In the genomic region with DNA sequence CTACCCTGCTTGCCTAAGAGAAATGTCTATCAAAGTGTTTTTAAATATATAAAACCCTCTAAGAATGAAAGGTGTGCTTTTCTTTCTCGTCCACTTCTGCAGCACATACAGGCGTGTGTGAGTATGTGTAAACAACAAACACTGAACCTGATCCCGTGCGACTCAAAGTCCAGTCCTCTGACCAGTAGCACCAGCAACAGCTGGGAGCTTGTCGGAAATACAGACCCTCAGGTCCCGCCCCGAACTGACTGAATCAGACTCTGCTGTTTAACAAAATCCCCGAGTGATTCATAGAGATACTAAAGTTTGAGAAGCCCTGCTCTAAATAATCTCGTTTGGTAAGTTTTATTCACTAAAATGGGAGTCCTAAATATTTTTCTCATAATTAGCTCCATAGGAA, we compare ENCODE assay signal across 28 cellular contexts.
A peak's percentile ranks its signal among the peaks of the same experiment; 100 is the strongest.
DNase-seq lines count a peak whose midpoint lies in the region; ATAC-seq and TF ChIP-seq lines count a peak whose summit lies in the region.
"Had no signal": no experiment of that assay in that cellular context is flagged by ENCODE, and none has a peak within 500 bp of the region (broad histone marks: within the 10 kb centered on the region; RNA-seq: fewer than 3 reads in every experiment).

No MANE protein-coding gene starts in this region.

- peak overlapping the region; percentile 31 for H3K4me2 ChIP-seq in osteoblast (ENCODE audit: insufficient read depth, low read length)

- H3K27me3 Mint-ChIP-seq in WTC11 (ENCODE audit: low read depth) (no peaks in the 10 kb centered on the region), T-cell (peaks cover 12 to 14% of the 10 kb centered on the region in 2 donors)
- H3K27me3 Mint-ChIP-seq: activated naive CD4-positive, alpha-beta T cell treated with anti-CD3 and anti-CD28 coated beads, Interleukin-2, amount 50 U/mL, for 24 hours had no signal

- H3K9me3 ChIP-seq in osteoblast (ENCODE audit: low read depth, low read length): no peaks in the 10 kb centered on the region
- H3K9me3 ChIP-seq: esophagus squamous epithelium, SJCRH30 had no signal

- POLR2A ChIA-PET in WTC11 (lab: Charles Lee): no interaction called here
- POLR2A ChIA-PET in T-cell (lab: Charles Lee): no interaction called here

- CTCF ChIA-PET in WTC11 (lab: Charles Lee): interaction anchor here (6.8 kb wide), 1 partner anchor 167 kb away, joined by 105 read pairs; no protein-coding TSS in a partner anchor
- CTCF ChIA-PET in T-cell (lab: Charles Lee): interaction anchor here in 1 of 2 donors (5.7 kb wide), 1 partner anchor 717 kb away, joined by 72 read pairs; no protein-coding TSS in a partner anchor

- no peaks in the 10 kb centered on the region for H3K79me2 ChIP-seq in osteoblast (ENCODE audit: insufficient read depth, low read length)

- ATAC-seq in WTC11 (no peak), T-cell (replicated peaks in 1 of 4) (no peak)
- ATAC-seq: activated CD4-positive, CD25-positive, alpha-beta regulatory T cell treated with anti-CD3 and anti-CD28 coated beads, Interleukin-2, amount 50 U/mL, for 24 hours; naive thymus-derived CD8-positive, alpha-beta T cell; stimulated activated memory B cell treated with anti-CD40 and anti-IgM and Interleukin-4, amounts not matched to agents 10 μg/mL and 1 μg/mL and 100 μg/mL, for 72 hours had no signal

- H3K36me3 ChIP-seq in osteoblast (ENCODE audit: insufficient read depth, low read length): no peaks in the 10 kb centered on the region
- H3K36me3 ChIP-seq: esophagus squamous epithelium, SJCRH30 had no signal

- H3K36me3 Mint-ChIP-seq in WTC11: no peaks in the 10 kb centered on the region
- no peaks in the 10 kb centered on the region for H3K36me3 Mint-ChIP-seq in T-cell
- H3K36me3 Mint-ChIP-seq: activated CD4-positive, alpha-beta memory T cell treated with anti-CD3 and anti-CD28 coated beads for 36 hours; activated naive CD4-positive, alpha-beta T cell treated with anti-CD3 and anti-CD28 coated beads, Interleukin-2, amount 50 U/mL, for 24 hours; naive thymus-derived CD8-positive, alpha-beta T cell; stimulated activated memory B cell treated with anti-CD40 and anti-IgM and Interleukin-4, amounts not matched to agents 10 μg/mL and 1 μg/mL and 100 μg/mL, for 72 hours had no signal

- DNase-seq in A172 (ENCODE audit: low spot score) (peak; percentile 55), HuH-7 (ENCODE audit: low spot score) (peak; percentile 20), glomerular visceral epithelial cell (ENCODE audit: extremely low spot score) (peak; percentile 5), osteoblast (ENCODE audit: insufficient read length, low spot score, missing footprints) (peak; percentile 84), WTC11 (ENCODE audit: low spot score) (no peak), activated gamma-delta T cell treated with Interleukin-2 at 50 U/mL for 16 hours (no peak), T-cell (no peak), NCI-H748 treated with DMSO at 0.1 percent for 48 hours (lab: John Stamatoyannopoulos, UW) (no peak)
- DNase-seq: activated CD4-positive, alpha-beta memory T cell treated with anti-CD3 and anti-CD28 coated beads for 36 hours; activated CD8-positive, alpha-beta memory T cell treated with anti-CD3 and anti-CD28 coated beads, Interleukin-2, amount 50 U/mL, for 48 hours; aorta; CD4-positive, alpha-beta T cell; esophagus squamous epithelium; foreskin melanocyte; GOT3; mesenchymal stem cell; naive thymus-derived CD8-positive, alpha-beta T cell; NCI-H1092; NCI-H187 treated with DMSO at 0.1 percent for 48 hours; NCI-H526; retina; stimulated activated CD4-positive, alpha-beta T cell treated with anti-CD3 and anti-CD28 coated beads, Interleukin-4, amount 100 ng/mL, for 4 hours had no signal

- no peaks in the 10 kb centered on the region for H3K27me3 ChIP-seq in osteoblast (ENCODE audit: insufficient read depth, low read length)
- H3K27me3 ChIP-seq: SJCRH30 had no signal

- H3K4me1 Mint-ChIP-seq in WTC11: peaks cover 11% of the 10 kb centered on the region
- no peaks in the 10 kb centered on the region for H3K4me1 Mint-ChIP-seq in T-cell
- H3K4me1 Mint-ChIP-seq: activated naive CD4-positive, alpha-beta T cell treated with anti-CD3 and anti-CD28 coated beads, Interleukin-2, amount 50 U/mL, for 24 hours; naive thymus-derived CD8-positive, alpha-beta T cell; stimulated activated memory B cell treated with anti-CD40 and anti-IgM and Interleukin-4, amounts not matched to agents 10 μg/mL and 1 μg/mL and 100 μg/mL, for 72 hours had no signal

- no peak overlapping the region for H3K27ac ChIP-seq in osteoblast (ENCODE audit: low read depth, low read length)
- H3K27ac ChIP-seq: 22Rv1, coronary artery, esophagus squamous epithelium, SJCRH30 had no signal

- H3K27ac Mint-ChIP-seq in WTC11 (no peak overlapping the region), T-cell (no peak overlapping the region)
- H3K27ac Mint-ChIP-seq: activated CD4-positive, alpha-beta memory T cell treated with anti-CD3 and anti-CD28 coated beads for 36 hours; activated naive CD4-positive, alpha-beta T cell treated with anti-CD3 and anti-CD28 coated beads, Interleukin-2, amount 50 U/mL, for 24 hours; CD4-positive, alpha-beta T cell; naive thymus-derived CD8-positive, alpha-beta T cell; stimulated activated memory B cell treated with anti-CD40 and anti-IgM and Interleukin-4, amounts not matched to agents 10 μg/mL and 1 μg/mL and 100 μg/mL, for 72 hours had no signal

- H3K4me1 ChIP-seq in osteoblast (ENCODE audit: insufficient read depth, low read length): peaks cover 21% of the 10 kb centered on the region

- H3K4me3 Mint-ChIP-seq in WTC11: no peak overlapping the region
- H3K4me3 Mint-ChIP-seq in T-cell: no peak overlapping the region
- H3K4me3 Mint-ChIP-seq: activated CD4-positive, alpha-beta memory T cell treated with anti-CD3 and anti-CD28 coated beads for 36 hours; activated naive CD4-positive, alpha-beta T cell treated with anti-CD3 and anti-CD28 coated beads, Interleukin-2, amount 50 U/mL, for 24 hours; CD4-positive, alpha-beta T cell; naive thymus-derived CD8-positive, alpha-beta T cell; stimulated activated memory B cell treated with anti-CD40 and anti-IgM and Interleukin-4, amounts not matched to agents 10 μg/mL and 1 μg/mL and 100 μg/mL, for 72 hours had no signal

- H4K20me1 ChIP-seq in osteoblast (ENCODE audit: insufficient read depth, low read length): no peaks in the 10 kb centered on the region

- TF ChIP-seq CTCF in osteoblast (IDR thresholded peaks at IDR 0.05; ENCODE audit: extremely low read depth, low read depth, low read length) (no peak), WTC11 (IDR thresholded peaks at IDR 0.05) (no peak)

- no peaks in the 10 kb centered on the region for H3K9me3 Mint-ChIP-seq in WTC11
- H3K9me3 Mint-ChIP-seq in T-cell: no peaks in the 10 kb centered on the region
- H3K9me3 Mint-ChIP-seq: activated CD4-positive, alpha-beta memory T cell treated with anti-CD3 and anti-CD28 coated beads for 36 hours; activated naive CD4-positive, alpha-beta T cell treated with anti-CD3 and anti-CD28 coated beads, Interleukin-2, amount 50 U/mL, for 24 hours; CD4-positive, alpha-beta T cell; naive thymus-derived CD8-positive, alpha-beta T cell; stimulated activated memory B cell treated with anti-CD40 and anti-IgM and Interleukin-4, amounts not matched to agents 10 μg/mL and 1 μg/mL and 100 μg/mL, for 72 hours had no signal

- H2AFZ ChIP-seq in osteoblast (ENCODE audit: low read length): peak overlapping the region; percentile 26

- no peak overlapping the region for H3K4me3 ChIP-seq in osteoblast (ENCODE audit: insufficient read depth, low read length)
- H3K4me3 ChIP-seq: coronary artery, esophagus squamous epithelium, SJCRH30 had no signal

TF ChIP-seq in WTC11, 78 proteins besides CTCF, POLR2A, EP300 and RAD21 (continues in another document):
- TF ChIP-seq ELF4 (CRISPR knock-in tag; IDR thresholded peaks at IDR 0.05; ENCODE audit: low read depth) (no peak), IRF1 (CRISPR knock-in tag; IDR thresholded peaks at IDR 0.05) (no peak), ZNF416 (CRISPR knock-in tag; IDR thresholded peaks at IDR 0.05) (no peak), ZNF671 (CRISPR knock-in tag; IDR thresholded peaks at IDR 0.05) (no peak), FOXK1 (CRISPR knock-in tag; IDR thresholded peaks at IDR 0.05) (no peak), CBFB (CRISPR knock-in tag; IDR thresholded peaks at IDR 0.05; ENCODE audit: low read depth) (no peak), MAX (CRISPR knock-in tag; IDR thresholded peaks at IDR 0.05) (no peak)
- TF ChIP-seq, protein P1, sequence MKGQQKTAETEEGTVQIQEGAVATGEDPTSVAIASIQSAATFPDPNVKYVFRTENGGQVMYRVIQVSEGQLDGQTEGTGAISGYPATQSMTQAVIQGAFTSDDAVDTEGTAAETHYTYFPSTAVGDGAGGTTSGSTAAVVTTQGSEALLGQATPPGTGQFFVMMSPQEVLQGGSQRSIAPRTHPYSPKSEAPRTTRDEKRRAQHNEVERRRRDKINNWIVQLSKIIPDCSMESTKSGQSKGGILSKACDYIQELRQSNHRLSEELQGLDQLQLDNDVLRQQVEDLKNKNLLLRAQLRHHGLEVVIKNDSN (CRISPR knock-in tag; IDR thresholded peaks at IDR 0.05): no peak
- TF ChIP-seq, protein P2, sequence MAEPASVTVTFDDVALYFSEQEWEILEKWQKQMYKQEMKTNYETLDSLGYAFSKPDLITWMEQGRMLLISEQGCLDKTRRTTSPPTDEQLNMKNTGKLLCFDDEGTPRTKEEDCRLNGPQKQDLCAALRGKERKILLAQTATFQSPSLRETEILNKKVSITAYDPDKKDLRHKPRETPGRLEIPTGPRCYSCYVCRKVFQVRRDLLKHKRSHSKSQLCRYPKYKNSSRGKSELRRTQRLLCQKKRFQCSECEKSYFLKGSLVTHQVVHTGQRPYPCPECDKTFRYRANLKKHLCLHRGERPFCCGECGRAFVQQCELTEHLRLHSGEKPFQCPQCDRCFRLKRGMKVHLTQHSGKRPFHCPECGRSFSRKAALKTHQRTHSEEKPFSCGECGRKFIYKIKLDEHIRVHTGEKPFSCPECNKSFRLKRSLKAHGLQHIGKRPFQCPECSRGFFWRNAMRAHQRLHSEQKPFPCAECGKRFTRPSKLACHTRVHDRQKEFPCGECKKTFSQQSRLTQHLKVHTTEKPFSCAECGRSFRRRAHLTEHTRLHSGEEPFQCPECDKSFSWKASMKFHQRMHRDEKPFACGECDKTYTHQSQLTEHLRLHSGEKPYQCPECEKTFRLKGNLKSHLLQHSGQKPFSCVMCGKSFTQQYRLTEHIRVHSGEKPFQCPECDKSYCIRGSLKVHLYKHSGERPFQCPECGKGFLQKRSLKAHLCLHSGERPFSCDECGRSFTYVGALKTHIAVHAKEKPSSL (CRISPR knock-in tag; conservative IDR thresholded peaks at IDR 0.05): no peak

Comparison
In these comparisons a context has a peak if more than half of its experiments do, and no peak if none do; other contexts are left out.
1. DNase-seq: peak in A172 (single experiment), HuH-7 (single experiment), glomerular visceral epithelial cell (single experiment) and osteoblast (single experiment); none in WTC11 (single experiment), activated gamma-delta T cell treated with Interleukin-2 at 50 U/mL for 16 hours (single experiment), T-cell (0 of 34) and NCI-H748 treated with DMSO at 0.1 percent for 48 hours (single experiment).